12 cellular contexts compared by ENCODE assay signal in the genomic region with DNA sequence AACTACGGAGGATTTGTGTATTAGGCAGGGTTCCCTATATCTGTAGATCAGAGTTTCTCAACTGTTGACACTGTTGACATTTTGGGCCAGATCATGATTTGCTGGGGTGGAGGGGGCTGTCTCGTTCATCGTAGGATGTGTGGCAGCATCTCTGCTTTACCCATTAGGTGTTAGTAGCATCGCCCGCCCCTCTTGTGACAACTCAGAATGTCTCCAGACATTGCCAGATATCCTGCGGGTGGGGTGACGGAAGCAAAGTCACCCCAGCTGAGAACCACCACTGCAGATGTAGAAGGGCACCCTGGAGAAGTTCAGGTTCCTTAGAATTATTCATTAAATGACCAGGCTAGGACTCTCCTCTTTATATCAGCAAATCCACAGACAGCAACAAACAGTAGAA.
DNase-seq lines count a peak whose midpoint lies in the region; ATAC-seq and TF ChIP-seq lines count a peak whose summit lies in the region.
"Had no signal": no experiment of that assay in that cellular context is flagged by ENCODE, and none has a peak within 500 bp of the region (broad histone marks: within the 10 kb centered on the region; RNA-seq: fewer than 3 reads in every experiment).

No MANE protein-coding gene starts in this region.

- H4K20me1 ChIP-seq in GM23338 (replicated peaks; ENCODE audit: insufficient read depth): no peaks in the 10 kb centered on the region

- no peak overlapping the region for H2AFZ ChIP-seq in GM23338

- in situ Hi-C loops in GM13977 (cut with MboI; ENCODE audit: low pct_unique_long_range_greater_than_20kb, low sequenced_read_pairs, unreplicated experiment): no loop called here

- H3K27me3 Mint-ChIP-seq in activated T-cell treated with anti-CD3 and anti-CD28 coated beads, Interleukin-2, amount 50 U/mL, for 24 hours: no peaks in the 10 kb centered on the region
- H3K27me3 Mint-ChIP-seq in activated T-cell treated with anti-CD3 and anti-CD28 coated beads, Interleukin-2, amount 50 U/mL, for 4 hours (ENCODE audit: low read depth): no peaks in the 10 kb centered on the region
- H3K27me3 Mint-ChIP-seq in nephron progenitor cell (ENCODE audit: low read depth, poor library complexity) (no peaks in the 10 kb centered on the region), type B pancreatic cell (peaks cover 5% of the 10 kb centered on the region), GM23338 (ENCODE audit: insufficient read depth, low read depth, poor library complexity) (peaks cover 2% of the 10 kb centered on the region)

- TF ChIP-seq CTCF in esophagus squamous epithelium (IDR thresholded peaks at IDR 0.05) (no peak), nephron progenitor cell (IDR thresholded peaks at IDR 0.05) (no peak), type B pancreatic cell (conservative IDR thresholded peaks at IDR 0.05) (no peak), dorsolateral prefrontal cortex (IDR thresholded peaks at IDR 0.05 in 54 of 56, conservative IDR thresholded peaks at IDR 0.05 in 2 of 56; ENCODE audit: low read depth in 1 of 56, partially characterized antibody in 56 of 56) (no peak), GM23338 (conservative IDR thresholded peaks at IDR 0.05; ENCODE audit: low read depth in 2 of 2) (no peak), GM13977 (IDR thresholded peaks at IDR 0.05; ENCODE audit: extremely low read depth, insufficient read depth, missing control alignments) (no peak)

- peaks cover 23 to 49% (median 32%) of the 10 kb centered on the region in 3 donors for H3K4me1 ChIP-seq in esophagus squamous epithelium
- H3K4me1 ChIP-seq in GM23338 (ENCODE audit: insufficient read depth): 0 out of 2 replicates have a peak, but pooled peaks cover 4% of the 10 kb centered on the region

- H3K4me3 ChIP-seq in esophagus squamous epithelium (peak overlapping the region in 1 of 4 donors; percentile 12), dorsolateral prefrontal cortex (no peak overlapping the region), GM23338 (no peak overlapping the region)
- H3K4me3 ChIP-seq: heart right ventricle had no signal

- H3K4me1 Mint-ChIP-seq in activated T-cell treated with anti-CD3 and anti-CD28 coated beads, Interleukin-2, amount 50 U/mL, for 24 hours (ENCODE audit: low read depth): peaks cover 2% of the 10 kb centered on the region
- no peaks in the 10 kb centered on the region for H3K4me1 Mint-ChIP-seq in activated T-cell treated with anti-CD3 and anti-CD28 coated beads, Interleukin-2, amount 50 U/mL, for 4 hours (ENCODE audit: low read depth)
- H3K4me1 Mint-ChIP-seq in nephron progenitor cell (peaks cover 51% of the 10 kb centered on the region), type B pancreatic cell (ENCODE audit: unreplicated experiment) (peaks cover 37% of the 10 kb centered on the region), GM23338 (peaks cover 24% of the 10 kb centered on the region; the same call in 2 of the 3 replicates)

- intact Hi-C loops in esophagus squamous epithelium (cut with DNase I): no loop called here
- intact Hi-C loops in dorsolateral prefrontal cortex (cut with DNase I): no loop called here

- no peak overlapping the region for H3K4me3 Mint-ChIP-seq in activated T-cell treated with anti-CD3 and anti-CD28 coated beads, Interleukin-2, amount 50 U/mL, for 24 hours
- no peak overlapping the region for H3K4me3 Mint-ChIP-seq in activated T-cell treated with anti-CD3 and anti-CD28 coated beads, Interleukin-2, amount 50 U/mL, for 4 hours
- H3K4me3 Mint-ChIP-seq in nephron progenitor cell: no peak overlapping the region
- no peak overlapping the region for H3K4me3 Mint-ChIP-seq in type B pancreatic cell
- no peak overlapping the region for H3K4me3 Mint-ChIP-seq in GM23338

- no peaks in the 10 kb centered on the region for H3K27me3 ChIP-seq in esophagus squamous epithelium
- peaks cover 0 to 13% (median 0%) of the 10 kb centered on the region in 45 donors for H3K27me3 ChIP-seq in dorsolateral prefrontal cortex
- no peaks in the 10 kb centered on the region for H3K27me3 ChIP-seq in GM23338 (ENCODE audit: insufficient read depth)

- H3K27ac ChIP-seq in esophagus squamous epithelium: peak overlapping the region; percentile 74 to 90 (median 86)
- H3K27ac ChIP-seq in dorsolateral prefrontal cortex: no peak overlapping the region
- H3K27ac ChIP-seq in GM23338 (ENCODE audit: low read depth): no peak overlapping the region

- no peaks in the 10 kb centered on the region for H3K9me3 Mint-ChIP-seq in activated T-cell treated with anti-CD3 and anti-CD28 coated beads, Interleukin-2, amount 50 U/mL, for 24 hours
- no peaks in the 10 kb centered on the region for H3K9me3 Mint-ChIP-seq in activated T-cell treated with anti-CD3 and anti-CD28 coated beads, Interleukin-2, amount 50 U/mL, for 4 hours
- no peaks in the 10 kb centered on the region for H3K9me3 Mint-ChIP-seq in nephron progenitor cell
- H3K9me3 Mint-ChIP-seq in type B pancreatic cell: no peaks in the 10 kb centered on the region
- no peaks in the 10 kb centered on the region for H3K9me3 Mint-ChIP-seq in GM23338

- DNase-seq in activated T-cell treated with anti-CD3 and anti-CD28 coated beads, Interleukin-2, amount 50 U/mL, for 24 hours: no peak
- no peak for DNase-seq in activated T-cell treated with anti-CD3 and anti-CD28 coated beads, Interleukin-2, amount 50 U/mL, for 4 hours
- DNase-seq in esophagus squamous epithelium (lab: John Stamatoyannopoulos, UW): no peak
- no peak for DNase-seq in nephron progenitor cell
- no peak for DNase-seq in type B pancreatic cell (ENCODE audit: extremely low spot score, unreplicated experiment)
- no peak for DNase-seq in dorsolateral prefrontal cortex
- no peak for DNase-seq in GM23338 (ENCODE audit: low spot score)
- DNase-seq in GM13977 (ENCODE audit: low spot score): no peak
- DNase-seq: DMS 273 treated with DMSO at 0.1 percent for 48 hours, heart right ventricle, left ventricle myocardium superior, NCI-H2171 treated with DMSO at 0.1 percent for 48 hours had no signal

- peaks cover 86% of the 10 kb centered on the region for H3K36me3 Mint-ChIP-seq in activated T-cell treated with anti-CD3 and anti-CD28 coated beads, Interleukin-2, amount 50 U/mL, for 24 hours (ENCODE audit: low read depth)
- H3K36me3 Mint-ChIP-seq in activated T-cell treated with anti-CD3 and anti-CD28 coated beads, Interleukin-2, amount 50 U/mL, for 4 hours (ENCODE audit: insufficient read depth): peaks cover 50% of the 10 kb centered on the region
- H3K36me3 Mint-ChIP-seq in nephron progenitor cell (ENCODE audit: low read depth): no peaks in the 10 kb centered on the region
- peaks cover 7% of the 10 kb centered on the region for H3K36me3 Mint-ChIP-seq in type B pancreatic cell
- H3K36me3 Mint-ChIP-seq in GM23338 (ENCODE audit: low read depth): no peaks in the 10 kb centered on the region

- no peak overlapping the region for H3K4me2 ChIP-seq in GM23338

- H3K79me2 ChIP-seq in GM23338 (replicated peaks; ENCODE audit: insufficient read depth): no peaks in the 10 kb centered on the region

- H3F3A ChIP-seq in GM23338 (replicated peaks; ENCODE audit: low read depth): no peaks in the 10 kb centered on the region

- no peaks in the 10 kb centered on the region for H3K9me2 ChIP-seq in GM23338 (ENCODE audit: insufficient read depth)

- no peak for ATAC-seq in activated T-cell treated with anti-CD3 and anti-CD28 coated beads, Interleukin-2, amount 50 U/mL, for 4 hours
- ATAC-seq in GM23338: no peak

- 74 to 85% methylated on average over 5 to 7 of the region's 7 CpGs for WGBS in esophagus squamous epithelium, 2 donors

- H3K36me3 ChIP-seq in esophagus squamous epithelium (peaks cover 0 to 73% (median 0%) of the 10 kb centered on the region in 3 donors), GM23338 (ENCODE audit: insufficient read depth) (no peaks in the 10 kb centered on the region)

- TF ChIP-seq POLR2A in esophagus squamous epithelium (IDR thresholded peaks at IDR 0.05): no peak

- no peaks in the 10 kb centered on the region for H3K9me3 ChIP-seq in esophagus squamous epithelium
- H3K9me3 ChIP-seq: heart right ventricle had no signal

- H3K27ac Mint-ChIP-seq in activated T-cell treated with anti-CD3 and anti-CD28 coated beads, Interleukin-2, amount 50 U/mL, for 24 hours: peak overlapping the region; percentile 27
- H3K27ac Mint-ChIP-seq in nephron progenitor cell (peak overlapping the region; percentile 76), type B pancreatic cell (peak overlapping the region; percentile 95), GM23338 (no peak overlapping the region)

TF ChIP-seq in GM23338, 12 proteins besides CTCF, POLR2A, EP300 and RAD21:
- TF ChIP-seq ZNF114 (CRISPR knock-in tag; IDR thresholded peaks at IDR 0.05): no peak

Comparison
In these comparisons a context has a peak if more than half of its experiments do, and no peak if none do; other contexts are left out.
1. H3K27ac ChIP-seq: peak in esophagus squamous epithelium (4 of 4); none in dorsolateral prefrontal cortex (0 of 59) and GM23338 (single experiment).